Comparison of ENCODE assay signal across 1 cellular context in genomic region chr11:126355324-126355925, GRCh38.
TF ChIP-seq lines count a peak whose summit lies in the region.

TSS of gene ST3GAL4 (plus strand) at chr11:126355686. CDS start at chr11:126406156, 50,470 bp downstream.

TF ChIP-seq in K562, 482 proteins besides CTCF, POLR2A, EP300 and RAD21 (continued from another document and continues in another):
- TF ChIP-seq ZNF318 (IDR thresholded peaks at IDR 0.05; ENCODE audit: borderline replicate concordance in 1 of 2, low read depth in 1 of 2) (no peak), YBX1 (IDR thresholded peaks at IDR 0.05) (no peak), NR2C1 (IDR thresholded peaks at IDR 0.05) (no peak), NR2C1 (tag; IDR thresholded peaks at IDR 0.05) (no peak), ARHGAP35 (IDR thresholded peaks at IDR 0.05; ENCODE audit: partially characterized antibody) (no peak), ZNF174 (CRISPR knock-in tag; IDR thresholded peaks at IDR 0.05) (no peak), YY1 (IDR thresholded peaks at IDR 0.05; ENCODE audit: borderline replicate concordance in 1 of 3, control insufficient read depth in 1 of 3, extremely low read depth in 1 of 3, insufficient read depth in 3 of 3, insufficient read length in 1 of 3, insufficient replicate concordance in 2 of 3, low read depth in 1 of 3, low read length in 2 of 3) (peak in 2 of 3 experiments; percentile 45 to 62), DPF2 (IDR thresholded peaks at IDR 0.05) (no peak), RBBP5 (IDR thresholded peaks at IDR 0.05; ENCODE audit: borderline replicate concordance, insufficient read depth, low read length, poor library complexity, severe bottlenecking) (peak; percentile 29), SRF (CRISPR knock-in tag; IDR thresholded peaks at IDR 0.05) (no peak), ZNF592 (IDR thresholded peaks at IDR 0.05) (no peak), ZBTB8A (IDR thresholded peaks at IDR 0.05; ENCODE audit: partially characterized antibody) (no peak), ZNF586 (CRISPR knock-in tag; conservative IDR thresholded peaks at IDR 0.05) (no peak), CHCHD3 (CRISPR knock-in tag; IDR thresholded peaks at IDR 0.05) (no peak), HNRNPLL (IDR thresholded peaks at IDR 0.05; ENCODE audit: low read depth, low read length, poor library complexity, severe bottlenecking) (no peak), BRF1 (IDR thresholded peaks at IDR 0.05; ENCODE audit: borderline replicate concordance, extremely low read depth, insufficient read length) (no peak), SMARCA5 (IDR thresholded peaks at IDR 0.05) (no peak), CTBP1 (IDR thresholded peaks at IDR 0.05; ENCODE audit: borderline replicate concordance) (no peak; the same call in 1 of the 2 replicates), ZNF512 (tag; IDR thresholded peaks at IDR 0.05) (no peak), NCOA2 (IDR thresholded peaks at IDR 0.05; ENCODE audit: partially characterized antibody in 2 of 2) (no peak), CSDE1 (IDR thresholded peaks at IDR 0.05) (no peak), CEBPZ (IDR thresholded peaks at IDR 0.05; ENCODE audit: borderline replicate concordance, low read depth, low read length) (no peak), ZNF124 (CRISPR knock-in tag; IDR thresholded peaks at IDR 0.05) (no peak), MTA1 (IDR thresholded peaks at IDR 0.05; ENCODE audit: borderline replicate concordance) (no peak), E4F1 (CRISPR knock-in tag; IDR thresholded peaks at IDR 0.05; ENCODE audit: borderline replicate concordance) (no peak), LEF1 (IDR thresholded peaks at IDR 0.05) (no peak), MLLT1 (IDR thresholded peaks at IDR 0.05) (no peak), TEAD2 (tag; IDR thresholded peaks at IDR 0.05) (no peak), TFAM (CRISPR knock-in tag; conservative IDR thresholded peaks at IDR 0.05) (no peak), KLF13 (tag; IDR thresholded peaks at IDR 0.05; ENCODE audit: borderline replicate concordance, low read depth) (no peak), ZFP91 (CRISPR knock-in tag; IDR thresholded peaks at IDR 0.05) (no peak)
